13 cellular contexts compared by ENCODE assay signal in genomic region chr6:43456737-43457126, GRCh38. TPM values are rescaled to one million over a fixed set of nuclear protein-coding genes. Genes with fewer than 3 reads are reported as not detected.
DNase-seq lines count a peak whose midpoint lies in the region; ATAC-seq and TF ChIP-seq lines count a peak whose summit lies in the region.
"Had no signal": no experiment of that assay in that cellular context is flagged by ENCODE, and none has a peak within 500 bp of the region (broad histone marks: within the 10 kb centered on the region; RNA-seq: fewer than 3 reads in every experiment).

No MANE protein-coding gene starts in this region.

- no peak overlapping the region for H3K27ac ChIP-seq in upper lobe of right lung
- H3K27ac ChIP-seq: esophagus muscularis mucosa, KMS-11 had no signal

- H3K4me1 ChIP-seq in ES-I3 (ENCODE audit: insufficient read depth, low read length) (no peaks in the 10 kb centered on the region), upper lobe of right lung (peaks cover 4% of the 10 kb centered on the region)

- no peaks in the 10 kb centered on the region for H3K36me3 Mint-ChIP-seq in WTC11
- no peaks in the 10 kb centered on the region for H3K36me3 Mint-ChIP-seq in natural killer cell treated with Interleukin-12 subunit alpha and Interleukin-12 subunit beta and Interleukin-15 and Interleukin-18, amount 100 ng/mL, for 72 hours

- POLR2A ChIA-PET in WTC11 (lab: Charles Lee), result interaction anchor here (0.7 to 1.9 kb wide), 3 partner anchors 21 to 148 kb away, joined by 3 to 9 read pairs (median 3); partner anchors contain the start of genes CRIP3, POLR1C, TJAP1 and YIPF3

- intact Hi-C loops in Right ventricle myocardium superior (cut with DNase I), result no loop called here
- intact Hi-C loops in upper lobe of right lung (cut with DNase I), result loop anchor here (10.0 kb wide), 1 partner anchor 48 kb away; no protein-coding TSS in a partner anchor

- no peak for ATAC-seq in WTC11
- ATAC-seq in natural killer cell treated with Interleukin-12 subunit alpha and Interleukin-12 subunit beta and Interleukin-15 and Interleukin-18, amount 100 ng/mL, for 72 hours, result no peak
- no peak for ATAC-seq in Right ventricle myocardium superior (ENCODE audit: poor library complexity)
- no peak for ATAC-seq in upper lobe of right lung

- no peaks in the 10 kb centered on the region for H3K9me3 ChIP-seq in ES-I3 (ENCODE audit: control insufficient read depth, insufficient read depth, low read length)
- no peaks in the 10 kb centered on the region for H3K9me3 ChIP-seq in upper lobe of right lung
- H3K9me3 ChIP-seq: esophagus muscularis mucosa had no signal

- CTCF ChIA-PET in WTC11 (lab: Charles Lee), result interaction anchor here (0.7 to 5.3 kb wide), 17 partner anchors 9 to 227 kb away, joined by 3 to 65 read pairs (median 5); partner anchors contain the start of genes ABCC10, DNPH1, LRRC73 and TJAP1

- H3K4me3 Mint-ChIP-seq in WTC11, result peak overlapping the region; percentile 21
- H3K4me3 Mint-ChIP-seq in natural killer cell treated with Interleukin-12 subunit alpha and Interleukin-12 subunit beta and Interleukin-15 and Interleukin-18, amount 100 ng/mL, for 72 hours, result peak overlapping the region; percentile 54

- peaks cover 50% of the 10 kb centered on the region for H3K27me3 Mint-ChIP-seq in WTC11 (ENCODE audit: low read depth)
- peaks cover 6 to 20% of the 10 kb centered on the region in 2 donors for H3K27me3 Mint-ChIP-seq in natural killer cell treated with Interleukin-12 subunit alpha and Interleukin-12 subunit beta and Interleukin-15 and Interleukin-18, amount 100 ng/mL, for 72 hours

- H3K4me1 Mint-ChIP-seq in WTC11, result peaks cover 16% of the 10 kb centered on the region
- H3K4me1 Mint-ChIP-seq in natural killer cell treated with Interleukin-12 subunit alpha and Interleukin-12 subunit beta and Interleukin-15 and Interleukin-18, amount 100 ng/mL, for 72 hours (ENCODE audit: low read depth in 2 of 2), result peaks cover 13 to 16% of the 10 kb centered on the region in 2 donors

- no peaks in the 10 kb centered on the region; the same call in 1 of the 2 replicates for H3K36me3 ChIP-seq in ES-I3 (ENCODE audit: insufficient read depth, low read length)
- no peaks in the 10 kb centered on the region for H3K36me3 ChIP-seq in upper lobe of right lung

- H3K27me3 ChIP-seq in upper lobe of right lung, result peaks cover 24% of the 10 kb centered on the region

- no peak for TF ChIP-seq CTCF in WTC11 (IDR thresholded peaks at IDR 0.05)
- TF ChIP-seq CTCF in upper lobe of right lung (IDR thresholded peaks at IDR 0.05), result no peak

- no peak overlapping the region for H3K27ac Mint-ChIP-seq in WTC11
- no peak overlapping the region for H3K27ac Mint-ChIP-seq in natural killer cell treated with Interleukin-12 subunit alpha and Interleukin-12 subunit beta and Interleukin-15 and Interleukin-18, amount 100 ng/mL, for 72 hours

- DNase-seq in NCI-H2107 treated with DMSO at 0.1 percent for 48 hours (lab: John Stamatoyannopoulos, UW; ENCODE audit: unreplicated experiment) (peak; percentile 16), NCI-H2107 (lab: John Stamatoyannopoulos, UW) (no peak), WTC11 (ENCODE audit: low spot score) (no peak), Right ventricle myocardium superior (no peak), upper lobe of right lung (no peak), HK-2 (ENCODE audit: unreplicated experiment) (no peak)
- DNase-seq in natural killer cell treated with Interleukin-12 subunit alpha and Interleukin-12 subunit beta and Interleukin-15 and Interleukin-18, amount 100 ng/mL, for 72 hours (ENCODE audit: low spot score), result no peak
- DNase-seq: activated CD4-positive, alpha-beta T cell treated with anti-CD3 and anti-CD28 coated beads, Interleukin-2, amount 50 U/mL, for 48 hours; NCI-H2081; stimulated activated CD4-positive, alpha-beta T cell treated with anti-CD3 and anti-CD28 coated beads, Interleukin-15, amount 100 ng/mL, for 24 hours had no signal

- peak overlapping the region; percentile 44; the same call in 1 of the 2 replicates for H3K9ac ChIP-seq in ES-I3 (ENCODE audit: low read depth, low read length)
- H3K9ac ChIP-seq: KMS-11 had no signal

- H3K4me3 ChIP-seq in upper lobe of right lung, result no peak overlapping the region

- no peaks in the 10 kb centered on the region for H3K9me3 Mint-ChIP-seq in WTC11
- H3K9me3 Mint-ChIP-seq in natural killer cell treated with Interleukin-12 subunit alpha and Interleukin-12 subunit beta and Interleukin-15 and Interleukin-18, amount 100 ng/mL, for 72 hours, result no peaks in the 10 kb centered on the region

TF ChIP-seq in WTC11, 78 proteins besides CTCF, POLR2A, EP300 and RAD21:
- no peak for TF ChIP-seq ZNF423 (CRISPR knock-in tag; IDR thresholded peaks at IDR 0.05)
- no peak for TF ChIP-seq HMGXB4 (CRISPR knock-in tag; IDR thresholded peaks at IDR 0.05)
- TF ChIP-seq ELF4 (CRISPR knock-in tag; IDR thresholded peaks at IDR 0.05; ENCODE audit: low read depth), result no peak
- no peak for TF ChIP-seq NR3C1 (CRISPR knock-in tag; conservative IDR thresholded peaks at IDR 0.05; ENCODE audit: low read depth)
- TF ChIP-seq ZBTB21 (CRISPR knock-in tag; IDR thresholded peaks at IDR 0.05; ENCODE audit: borderline replicate concordance), result no peak
- no peak for TF ChIP-seq NR1H2 (CRISPR knock-in tag; IDR thresholded peaks at IDR 0.05)

RNA-seq across cellular contexts. Expression of gene DLK2, which starts 1.4 kb away (rescaled TPM):
- total RNA-seq in WTC11 (2021) (0.18 to 0.81 TPM (median 0.37 TPM) in 3 replicates), Right ventricle myocardium superior (1.0 TPM), upper lobe of right lung (0.23 TPM)
- under 1 TPM in 1 of 2 donors, not detected in 1; 0.14 TPM for total RNA-seq in natural killer cell treated with Interleukin-12 subunit alpha and Interleukin-12 subunit beta and Interleukin-15 and Interleukin-18, amount 100 ng/mL, for 72 hours

RNA-seq across cellular contexts. Expression of gene TJAP1, which starts 20.6 kb away (rescaled TPM):
- total RNA-seq in WTC11 (2021), result 40.2 to 40.8 TPM (median 40.4 TPM) in 3 replicates
- total RNA-seq in natural killer cell treated with Interleukin-12 subunit alpha and Interleukin-12 subunit beta and Interleukin-15 and Interleukin-18, amount 100 ng/mL, for 72 hours, result 10 to 100 TPM; 44.6 to 80.4 TPM
- total RNA-seq in Right ventricle myocardium superior, result 20.5 TPM
- 31.2 TPM for total RNA-seq in upper lobe of right lung

RNA-seq across cellular contexts. Expression of gene ABCC10, which starts 29.4 kb away (rescaled TPM):
- total RNA-seq in WTC11 (2021) (23.8 to 26.6 TPM (median 25.5 TPM) in 3 replicates), Right ventricle myocardium superior (9.8 TPM), upper lobe of right lung (30.0 TPM)
- total RNA-seq in natural killer cell treated with Interleukin-12 subunit alpha and Interleukin-12 subunit beta and Interleukin-15 and Interleukin-18, amount 100 ng/mL, for 72 hours, result 10 to 100 TPM; 41.8 to 82.9 TPM

RNA-seq across cellular contexts. Expression of gene LRRC73, which starts 53.4 kb away (rescaled TPM):
- total RNA-seq in WTC11 (2021) (0.73 to 1.4 TPM (median 0.76 TPM) in 3 replicates), Right ventricle myocardium superior (1.4 TPM), upper lobe of right lung (0.55 TPM)
- total RNA-seq in natural killer cell treated with Interleukin-12 subunit alpha and Interleukin-12 subunit beta and Interleukin-15 and Interleukin-18, amount 100 ng/mL, for 72 hours, result under 1 TPM; 0.36 to 0.39 TPM

RNA-seq across cellular contexts. Expression of gene YIPF3, which starts 60.0 kb away (rescaled TPM):
- total RNA-seq in WTC11 (2021), result 79.1 to 82.4 TPM (median 81.3 TPM) in 3 replicates
- 10 to 100 TPM; 53.8 to 69.9 TPM for total RNA-seq in natural killer cell treated with Interleukin-12 subunit alpha and Interleukin-12 subunit beta and Interleukin-15 and Interleukin-18, amount 100 ng/mL, for 72 hours
- total RNA-seq in Right ventricle myocardium superior, result 64.0 TPM
- total RNA-seq in upper lobe of right lung, result 100 TPM
